ENCODE assay signal across 8 cellular contexts in genomic region chr9:76394023-76394895, GRCh38. TPM values are rescaled to one million over a fixed set of nuclear protein-coding genes. Genes with fewer than 3 reads are reported as not detected.
A peak's percentile ranks its signal among the peaks of the same experiment; 100 is the strongest.
DNase-seq lines count a peak whose midpoint lies in the region; FAIRE-seq and TF ChIP-seq lines count a peak whose summit lies in the region.

TSS of gene RFK (minus strand) at chr9:76394426. CDS start at chr9:76394171, 255 bp downstream.

- no peaks in the 10 kb centered on the region for H4K20me1 ChIP-seq in endothelial cell of umbilical vein (replicated peaks; ENCODE audit: control insufficient read depth, extremely low read depth, insufficient read depth, low read length)

- H3K9me3 ChIP-seq in endothelial cell of umbilical vein (replicated peaks; ENCODE audit: control insufficient read depth, insufficient read depth, low read length) = no peaks in the 10 kb centered on the region

- H3K4me3 ChIP-seq in endothelial cell of umbilical vein (replicated peaks in 1 of 3; ENCODE audit: insufficient read depth in 1 of 3, low read depth in 1 of 3, low read length in 3 of 3) = peak within 1 kb of the TSS; percentile 49 to 87 (median 77)

- H3K9me1 ChIP-seq in endothelial cell of umbilical vein (replicated peaks; ENCODE audit: control insufficient read depth, extremely low read depth, insufficient read depth, low read length) = no peaks in the 10 kb centered on the region

- peak; percentile 73 for FAIRE-seq in endothelial cell of umbilical vein (lab: Jason Lieb, UNC)

- peaks cover 29% of the 10 kb centered on the region for H3K79me2 ChIP-seq in endothelial cell of umbilical vein (ENCODE audit: control insufficient read depth, insufficient read depth, low read length)

- DNase-seq in Caki2 (ENCODE audit: low read depth) (peak; percentile 90), GM20000 (ENCODE audit: low spot score) (peak; percentile 96), HT-29 (ENCODE audit: low spot score) (peak; percentile 86), NOMO-1 treated with DMSO at 0.1 percent for 48 hours (lab: John Stamatoyannopoulos, UW; ENCODE audit: unreplicated experiment) (peak; percentile 64), endothelial cell of umbilical vein (ENCODE audit: low read depth, low spot score) (peak; percentile 95), middle frontal gyrus (ENCODE audit: extremely low spot score, low spot score) (peak; percentile 89)
- peak; percentile 97 for DNase-seq in activated CD8-positive, alpha-beta memory T cell treated with anti-CD3 and anti-CD28 coated beads, Interleukin-2, amount 50 U/mL, for 48 hours
- DNase-seq in stimulated activated CD8-positive, alpha-beta memory T cell treated with anti-CD3 and anti-CD28 coated beads, Interleukin-4, amount 100 ng/mL, for 1 hour (ENCODE audit: low read depth in 2 of 2, low spot score in 1 of 2) = peak; percentile 85 to 87

- H3K4me2 ChIP-seq in endothelial cell of umbilical vein (ENCODE audit: insufficient read depth, low read length) = peak within 1 kb of the TSS; percentile 80

- peak within 1 kb of the TSS; percentile 95 for H3K27ac ChIP-seq in endothelial cell of umbilical vein (ENCODE audit: insufficient read depth, low read depth, low read length)

- in situ Hi-C loops in Caki2 (cut with HindIII; ENCODE audit: low pct_unique_long_range_greater_than_20kb, low sequenced_read_pairs) = no loop called here

- peak within 1 kb of the TSS; percentile 90 for H2AFZ ChIP-seq in endothelial cell of umbilical vein (ENCODE audit: low read depth, low read length)

- H3K36me3 ChIP-seq in endothelial cell of umbilical vein (ENCODE audit: control insufficient read depth in 2 of 2, extremely low read depth in 1 of 2, insufficient read depth in 2 of 2, low read length in 2 of 2) = no peaks in the 10 kb centered on the region

- TF ChIP-seq CTCF in GM20000 (IDR thresholded peaks at IDR 0.05; ENCODE audit: extremely low read depth, missing control alignments) (peak; percentile 40), endothelial cell of umbilical vein (IDR thresholded peaks at IDR 0.05; ENCODE audit: extremely low read depth in 1 of 2, insufficient read depth in 1 of 2, low read depth in 1 of 2, low read length in 2 of 2) (peak; percentile 17 to 46)

- BruUV-seq in endothelial cell of umbilical vein (replicated peaks; lab: Mats Ljungman, UMichigan) = TSS peak; percentile 87

- peaks cover 23% of the 10 kb centered on the region for H3K4me1 ChIP-seq in endothelial cell of umbilical vein (ENCODE audit: control insufficient read depth, extremely low read depth, insufficient read depth, low read length)

- H3K9ac ChIP-seq in endothelial cell of umbilical vein (replicated peaks; ENCODE audit: extremely low read depth, insufficient read depth, low read length) = peak within 1 kb of the TSS; percentile 98

- H3K27me3 ChIP-seq in endothelial cell of umbilical vein (ENCODE audit: control insufficient read depth in 2 of 2, insufficient read depth in 2 of 2, low read length in 2 of 2) = no peaks in the 10 kb centered on the region

- peak; percentile 89 for TF ChIP-seq POLR2A in endothelial cell of umbilical vein (IDR thresholded peaks at IDR 0.05; ENCODE audit: low read depth, low read length)

- intact Hi-C loops in endothelial cell of umbilical vein (cut with micrococcal nuclease) = loop anchor here (1.0 to 5.0 kb wide), 9 partner anchors 19 to 763 kb away; partner anchors contain the start of genes GCNT1 and PCSK5

- POLR2A ChIA-PET in endothelial cell of umbilical vein (lab: Charles Lee) = interaction anchor here (0.6 to 1.9 kb wide), 7 partner anchors 12 to 504 kb away, joined by 3 to 5 read pairs (median 4); partner anchors contain the start of gene PCSK5

- dilution Hi-C loops in endothelial cell of umbilical vein (cut with MboI; ENCODE audit: extremely low pct_ligation_motif_present, low sequenced_read_pairs) = no loop called here

- CTCF ChIA-PET in endothelial cell of umbilical vein (lab: Charles Lee) = interaction anchor here (0.6 to 2.6 kb wide), 36 partner anchors 10 to 773 kb away, joined by 3 to 17 read pairs (median 4); partner anchors contain the start of genes GCNT1 and PCSK5

TF ChIP-seq in endothelial cell of umbilical vein, 7 proteins besides CTCF, POLR2A, EP300 and RAD21:
- no peak for TF ChIP-seq FOS (IDR thresholded peaks at IDR 0.05; ENCODE audit: borderline replicate concordance, insufficient read depth, low read length)
- peak; percentile 93 for TF ChIP-seq POLR2AphosphoS5 (IDR thresholded peaks at IDR 0.05; ENCODE audit: insufficient read depth, low read depth, low read length)

RNA-seq across cellular contexts. Expression of gene RFK, which starts in this region (rescaled TPM):
- 33.7 and 35.3 TPM in 2 replicates for total RNA-seq in Caki2 (2014; rRNA removed; shearing (Covaris generic); ENCODE audit: low replicate concordance)
- 23.6 and 27.3 TPM in 2 replicates for total RNA-seq in HT-29 (2014; rRNA removed; shearing (Covaris generic))
- total RNA-seq in endothelial cell of umbilical vein = 32.9 and 39.7 TPM in 2 replicates
- 16.2 and 18.1 TPM in 2 replicates for polyA plus RNA-seq in endothelial cell of umbilical vein
- polyA plus RNA-seq in endothelial cell of umbilical vein (2011; cell fraction: cytosol; rRNA removed) = 17.9 and 23.7 TPM in 2 replicates
- polyA plus RNA-seq in endothelial cell of umbilical vein (2011; cell fraction: nucleus; rRNA removed) = 11.9 and 16.5 TPM in 2 replicates
- 36.5 and 48.9 TPM in 2 replicates for polyA plus RNA-seq in endothelial cell of umbilical vein (2012)
- polyA minus RNA-seq in endothelial cell of umbilical vein = 11.9 and 13.5 TPM in 2 replicates
- 12.7 TPM for polyA minus RNA-seq in endothelial cell of umbilical vein (2011; cell fraction: cytosol; rRNA and poly(A)+ RNA removed)
- 12.4 and 15.1 TPM in 2 replicates for polyA minus RNA-seq in endothelial cell of umbilical vein (2011; cell fraction: nucleus; rRNA and poly(A)+ RNA removed)

Comparison
In these comparisons a context has a peak if more than half of its experiments do, and no peak if none do; other contexts are left out.
1. Peak in every context shown above with its lines: DNase-seq, H3K4me3 ChIP-seq and H3K27ac ChIP-seq.